In the genomic region with DNA sequence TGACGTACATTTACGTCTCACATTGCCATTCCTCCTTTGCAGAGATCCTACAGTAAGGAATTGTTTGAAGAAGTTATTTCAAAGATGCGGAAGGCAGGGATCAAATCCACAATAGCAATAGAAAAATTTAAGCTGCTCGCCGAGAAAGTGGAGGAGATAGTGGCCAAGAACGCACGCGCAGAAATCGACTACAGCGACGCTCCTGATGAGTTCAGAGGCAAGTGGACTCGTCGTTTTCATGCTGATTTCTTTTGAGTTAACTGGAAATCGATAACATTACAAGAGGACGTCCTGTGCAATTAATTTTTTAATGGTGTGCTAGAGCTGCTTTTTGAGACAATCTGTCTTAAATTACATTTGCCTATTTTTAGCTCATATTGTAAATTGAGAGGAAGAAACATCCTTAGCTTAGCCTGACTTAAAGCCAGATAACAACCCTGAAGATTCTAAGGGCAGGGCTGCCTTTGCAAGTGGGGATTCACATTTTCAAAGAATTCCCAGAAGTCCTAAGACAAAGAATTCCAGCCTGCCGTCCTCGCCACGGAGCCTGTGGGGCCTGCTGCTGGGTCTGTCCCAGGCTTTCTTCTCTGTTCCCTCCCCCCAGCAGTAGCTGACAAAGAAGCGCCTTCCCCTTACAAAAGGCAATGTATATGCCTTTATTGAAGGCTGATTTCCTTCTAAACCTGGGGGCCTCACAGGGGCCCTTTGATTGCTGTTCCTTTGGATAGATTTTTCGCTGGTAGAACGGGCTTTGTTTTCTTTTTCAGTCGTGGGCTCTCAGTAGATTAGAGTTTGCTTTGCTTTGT, we compare ENCODE assay signal across 21 cellular contexts. TPM values are rescaled to one million over a fixed set of nuclear protein-coding genes. Genes with fewer than 3 reads are reported as not detected.
DNase-seq lines count a peak whose midpoint lies in the region; TF ChIP-seq lines count a peak whose summit lies in the region.
"Had no signal": no experiment of that assay in that cellular context is flagged by ENCODE, and none has a peak within 500 bp of the region (broad histone marks: within the 10 kb centered on the region; RNA-seq: fewer than 3 reads in every experiment).

No MANE protein-coding gene starts in this region.

- peaks cover 19% of the 10 kb centered on the region for H3K4me1 ChIP-seq in iPS-20b (ENCODE audit: insufficient read depth, low read length)
- peaks cover 17 to 35% of the 10 kb centered on the region in 2 donors for H3K4me1 ChIP-seq in neuronal stem cell (ENCODE audit: control insufficient read depth in 2 of 2, insufficient read depth in 1 of 2, low read depth in 1 of 2, low read length in 2 of 2)
- H3K4me1 ChIP-seq: breast epithelium, prostate gland, transverse colon had no signal

- no peak overlapping the region for H4K8ac ChIP-seq in neuronal stem cell (ENCODE audit: low read depth, low read length)

- peaks cover 58% of the 10 kb centered on the region for H3K36me3 Mint-ChIP-seq in brain
- H3K36me3 Mint-ChIP-seq in T-helper 2 cell treated with Interferon-gamma antibody and Interleukin-4, amounts not matched to agents 5 μg/mL and 100 μg/mL, for 36 hours (ENCODE audit: low read depth), result peaks cover 43% of the 10 kb centered on the region

- H3K36me3 ChIP-seq in iPS-20b (ENCODE audit: insufficient read depth, low read depth, low read length) (peaks cover 30% of the 10 kb centered on the region), neuronal stem cell (replicated peaks in 1 of 2; ENCODE audit: control insufficient read depth in 2 of 2, insufficient read depth in 2 of 2, low read length in 2 of 2) (peaks cover 2 to 12% of the 10 kb centered on the region in 2 donors), brain microvascular endothelial cell (replicated peaks) (peaks cover 6% of the 10 kb centered on the region)
- H3K36me3 ChIP-seq: breast epithelium had no signal

- no peaks in the 10 kb centered on the region for H3K79me1 ChIP-seq in neuronal stem cell (ENCODE audit: low read depth, low read length)

- no peak overlapping the region for H3K23ac ChIP-seq in neuronal stem cell (ENCODE audit: low read depth, low read length, poor library complexity)

- peak overlapping the region; percentile 60 for H2AFZ ChIP-seq in neuronal stem cell (ENCODE audit: low read length)

- H3K9me3 Mint-ChIP-seq in brain, result peaks cover 11 to 20% (median 11%) of the 10 kb centered on the region in 5 experiments
- H3K9me3 Mint-ChIP-seq in T-helper 2 cell treated with Interferon-gamma antibody and Interleukin-4, amounts not matched to agents 5 μg/mL and 100 μg/mL, for 36 hours, result peaks cover 6% of the 10 kb centered on the region

- peaks cover 3% of the 10 kb centered on the region; the same call in 1 of the 2 replicates for H3K9me3 ChIP-seq in iPS-20b (ENCODE audit: insufficient read depth, low read depth, low read length)
- H3K9me3 ChIP-seq in neuronal stem cell (replicated peaks in 1 of 2; ENCODE audit: control insufficient read depth in 2 of 2, insufficient read depth in 1 of 2, low read depth in 1 of 2, low read length in 2 of 2), result peaks cover 2 to 9% of the 10 kb centered on the region in 2 donors
- H3K9me3 ChIP-seq: breast epithelium, left ventricle myocardium inferior, prostate gland, transverse colon had no signal

- TF ChIP-seq CTCF in brain (conservative IDR thresholded peaks at IDR 0.05) (no peak), brain microvascular endothelial cell (IDR thresholded peaks at IDR 0.05; ENCODE audit: low read depth, low read length, missing control alignments) (no peak)

- peak overlapping the region; percentile 40 for H2BK5ac ChIP-seq in neuronal stem cell (ENCODE audit: low read length)

- in situ Hi-C loops in G401 (cut with HindIII; ENCODE audit: low sequenced_read_pairs) (no loop called here), brain microvascular endothelial cell (cut with HindIII; ENCODE audit: low pct_ligation_motif_present, low sequenced_read_pairs) (no loop called here)

- H4K91ac ChIP-seq in neuronal stem cell (ENCODE audit: low read depth, low read length, poor library complexity), result peak overlapping the region; percentile 60

- H2BK120ac ChIP-seq in neuronal stem cell (ENCODE audit: low read depth, low read length), result no peak overlapping the region

- WGBS in neuronal stem cell (ENCODE audit: extremely low coverage in 2 of 2, insufficient read length in 2 of 2, insufficient replicate concordance in 1 of 2), 2 donors, result no CpG with 5 or more reads among the region's 22 CpGs

- H3K4me3 ChIP-seq in iPS-20b (ENCODE audit: low read length) (peak overlapping the region; percentile 30; the same call in 1 of the 2 replicates), neuronal stem cell (ENCODE audit: low read length in 2 of 2) (peak overlapping the region in 1 of 2 donors; percentile 41), brain microvascular endothelial cell (ENCODE audit: low read depth, low read length) (no peak overlapping the region)
- H3K4me3 ChIP-seq: breast epithelium, left ventricle myocardium inferior, prostate gland, transverse colon had no signal

- peak overlapping the region; percentile 44 for H3K27ac ChIP-seq in iPS-20b (ENCODE audit: low read length)
- H3K27ac ChIP-seq in neuronal stem cell (replicated peaks; ENCODE audit: low read length), result peak overlapping the region; percentile 92
- no peak overlapping the region for H3K27ac ChIP-seq in brain microvascular endothelial cell
- H3K27ac ChIP-seq: breast epithelium, C4-2B, left ventricle myocardium inferior, prostate gland, transverse colon, WERI-Rb-1 had no signal

- H2AK5ac ChIP-seq in neuronal stem cell (ENCODE audit: low read depth, low read length), result peak overlapping the region; percentile 71

- H3K4me3 Mint-ChIP-seq in brain, result peak overlapping the region; percentile 46 to 81 (median 78)
- no peak overlapping the region for H3K4me3 Mint-ChIP-seq in T-helper 2 cell treated with Interferon-gamma antibody and Interleukin-4, amounts not matched to agents 5 μg/mL and 100 μg/mL, for 36 hours
- H3K4me3 Mint-ChIP-seq: activated CD4-positive, alpha-beta memory T cell treated with anti-CD3 and anti-CD28 coated beads, Interleukin-2, amount 10 ng/mL, durations not matched to agents 7 days and 5 days; activated T-cell treated with anti-CD3 and anti-CD28 coated beads, Interleukin-2, amount 50 U/mL, for 4 hours; T-cell had no signal

- H3K18ac ChIP-seq in neuronal stem cell (ENCODE audit: low read length), result peak overlapping the region; percentile 95

- no peaks in the 10 kb centered on the region for H3K27me3 Mint-ChIP-seq in brain
- H3K27me3 Mint-ChIP-seq in T-helper 2 cell treated with Interferon-gamma antibody and Interleukin-4, amounts not matched to agents 5 μg/mL and 100 μg/mL, for 36 hours (ENCODE audit: low read depth), result no peaks in the 10 kb centered on the region
- H3K27me3 Mint-ChIP-seq: activated CD4-positive, alpha-beta memory T cell treated with anti-CD3 and anti-CD28 coated beads, Interleukin-2, amount 10 ng/mL, durations not matched to agents 7 days and 5 days; T-cell had no signal

- no peaks in the 10 kb centered on the region for H3K27me3 ChIP-seq in iPS-20b (ENCODE audit: insufficient read depth, low read length)
- no peaks in the 10 kb centered on the region for H3K27me3 ChIP-seq in neuronal stem cell (ENCODE audit: control insufficient read depth in 3 of 3, insufficient read depth in 3 of 3, low read depth in 1 of 3, low read length in 3 of 3)
- no peaks in the 10 kb centered on the region for H3K27me3 ChIP-seq in brain microvascular endothelial cell (replicated peaks)
- H3K27me3 ChIP-seq: breast epithelium, transverse colon had no signal

- H3K4ac ChIP-seq in neuronal stem cell (ENCODE audit: low read length), result no peak overlapping the region

- DNase-seq in G401 (ENCODE audit: low spot score) (peak; percentile 66), neuronal stem cell (ENCODE audit: low spot score) (peak; percentile 60), NCI-H146 (lab: John Stamatoyannopoulos, UW) (no peak), brain microvascular endothelial cell (no peak), NCI-H2081 (lab: John Stamatoyannopoulos, UW) (no peak)
- no peak for DNase-seq in T-helper 2 cell treated with Interferon-gamma antibody and Interleukin-4, amounts not matched to agents 5 μg/mL and 100 μg/mL, for 36 hours (ENCODE audit: low spot score)
- DNase-seq: activated CD4-positive, alpha-beta memory T cell treated with anti-CD3 and anti-CD28 coated beads, Interleukin-2, amount 10 ng/mL, durations not matched to agents 7 days and 5 days; activated T-cell treated with anti-CD3 and anti-CD28 coated beads, Interleukin-2, amount 50 U/mL, for 4 hours; DMS153; effector memory CD4-positive, alpha-beta T cell; left ventricle myocardium inferior; NCI-H1436; stimulated activated CD4-positive, alpha-beta T cell treated with anti-CD3 and anti-CD28 coated beads, Interleukin-12 subunit alpha, Interleukin-12 subunit beta, amount 100 ng/mL, for 4 hours; T-cell; transverse colon; WERI-Rb-1 had no signal

- peaks cover 47% of the 10 kb centered on the region for H3K4me1 Mint-ChIP-seq in brain
- H3K4me1 Mint-ChIP-seq in T-helper 2 cell treated with Interferon-gamma antibody and Interleukin-4, amounts not matched to agents 5 μg/mL and 100 μg/mL, for 36 hours (ENCODE audit: low read depth), result peaks cover 10% of the 10 kb centered on the region
- H3K4me1 Mint-ChIP-seq: T-cell had no signal

- H3K27ac Mint-ChIP-seq in brain, result peak overlapping the region; percentile 96 to 99 (median 98)
- H3K27ac Mint-ChIP-seq in T-helper 2 cell treated with Interferon-gamma antibody and Interleukin-4, amounts not matched to agents 5 μg/mL and 100 μg/mL, for 36 hours, result no peak overlapping the region
- H3K27ac Mint-ChIP-seq: activated CD4-positive, alpha-beta memory T cell treated with anti-CD3 and anti-CD28 coated beads, Interleukin-2, amount 10 ng/mL, durations not matched to agents 7 days and 5 days; T-cell had no signal

- no peak overlapping the region for H3K14ac ChIP-seq in neuronal stem cell (ENCODE audit: low read length)

- H2BK15ac ChIP-seq in neuronal stem cell (ENCODE audit: low read length), result peak overlapping the region; percentile 89

- peak overlapping the region; percentile 68 for H3K4me2 ChIP-seq in neuronal stem cell (ENCODE audit: insufficient read depth, low read length, poor library complexity, severe bottlenecking)

- peak overlapping the region; percentile 69 for H3K9ac ChIP-seq in iPS-20b (ENCODE audit: low read depth, low read length)
- no peak overlapping the region for H3K9ac ChIP-seq in neuronal stem cell (ENCODE audit: low read depth, low read length, poor library complexity)

- no peak overlapping the region for H2BK12ac ChIP-seq in neuronal stem cell (ENCODE audit: low read length)

RNA-seq across cellular contexts. Expression of gene KIF1B, which starts 31.6 kb away (rescaled TPM):
- total RNA-seq in G401 (2014; rRNA removed; shearing (Covaris generic)), result 11.8 and 19.9 TPM in 2 replicates
- polyA plus RNA-seq in brain (ENCODE audit: insufficient read depth, low read depth, low replicate concordance), result 87.7 TPM
- polyA plus RNA-seq in neuronal stem cell (2013, experiment 1 of 2), result 22.0 TPM
- polyA plus RNA-seq in neuronal stem cell (2013, experiment 2 of 2), result 22.3 TPM

Comparison
In these comparisons a context has a peak if more than half of its experiments do, and no peak if none do; other contexts are left out.
1. DNase-seq: peak in G401 (single experiment) and neuronal stem cell (single experiment); none in NCI-H146 (single experiment), brain microvascular endothelial cell (single experiment), NCI-H2081 (0 of 2) and T-helper 2 cell treated with Interferon-gamma antibody and Interleukin-4, amounts not matched to agents 5 μg/mL and 100 μg/mL, for 36 hours (single experiment).